36 cellular contexts compared by ENCODE assay signal in genomic region chr7:151884276-151885201, GRCh38. TPM values are rescaled to one million over a fixed set of nuclear protein-coding genes. Genes with fewer than 3 reads are reported as not detected.
A peak's percentile ranks its signal among the peaks of the same experiment; 100 is the strongest.
DNase-seq lines count a peak whose midpoint lies in the region; ATAC-seq, FAIRE-seq and TF ChIP-seq lines count a peak whose summit lies in the region.
"Had no signal": no experiment of that assay in that cellular context is flagged by ENCODE, and none has a peak within 500 bp of the region (broad histone marks: within the 10 kb centered on the region; RNA-seq: fewer than 3 reads in every experiment).

No MANE protein-coding gene starts in this region.

- H3K36me3 ChIP-seq in right lobe of liver = no peaks in the 10 kb centered on the region
- H3K36me3 ChIP-seq in HepG2 (replicated peaks in 1 of 2; ENCODE audit: control insufficient read depth in 1 of 2, insufficient read depth in 2 of 2, low read length in 2 of 2) = no peaks in the 10 kb centered on the region
- no peaks in the 10 kb centered on the region for H3K36me3 ChIP-seq in OCI-LY3 (replicated peaks; ENCODE audit: low read depth, low read length)
- H3K36me3 ChIP-seq in upper lobe of right lung = no peaks in the 10 kb centered on the region
- H3K36me3 ChIP-seq: ascending aorta, cardiac muscle cell, colonic mucosa, HAP-1, tibial artery had no signal

- WGBS in right lobe of liver (ENCODE audit: insufficient coverage, low coverage, low lambda C conversion rate, missing lambda C conversion rate) = 87% methylated on average over 7 of the region's 15 CpGs
- WGBS in HepG2 (ENCODE audit: low lambda C conversion rate) = 55% methylated on average over 14 of the region's 15 CpGs

- intact Hi-C loops in right lobe of liver (cut with DNase I) (no loop called here), HepG2 (cut with micrococcal nuclease; ENCODE audit: unreplicated experiment) (no loop called here), upper lobe of right lung (cut with DNase I) (no loop called here)

- POLR2A ChIA-PET in HepG2 (lab: Yijun Ruan, JAX) = no interaction called here

- CTCF ChIA-PET in HepG2 (lab: Yijun Ruan, JAX; ENCODE audit: low intra/inter-chr PET ratio, low total read pairs) = no interaction called here

- H3K9ac ChIP-seq in HepG2 (ENCODE audit: insufficient read depth, low read depth, low read length) = no peak overlapping the region
- H3K9ac ChIP-seq in OCI-LY3 (ENCODE audit: low read length) = no peak overlapping the region

- H3K27ac ChIP-seq in right lobe of liver = no peak overlapping the region
- H3K27ac ChIP-seq in HepG2 (ENCODE audit: extremely low read length, insufficient read depth, low read length) = no peak overlapping the region
- H3K27ac ChIP-seq in OCI-LY3 (ENCODE audit: low read length) = no peak overlapping the region
- H3K27ac ChIP-seq in upper lobe of right lung = no peak overlapping the region
- H3K27ac ChIP-seq: ascending aorta, cardiac muscle cell, colonic mucosa, SK-N-MC, tibial artery had no signal

- in situ Hi-C loops in HepG2 (cut with HindIII; ENCODE audit: extremely low pct_ligation_motif_present, low pct_unique_long_range_greater_than_20kb) = no loop called here

- TF ChIP-seq CTCF in right lobe of liver (IDR thresholded peaks at IDR 0.05) = no peak
- no peak for TF ChIP-seq CTCF in HepG2 (CRISPR knock-in tag; IDR thresholded peaks at IDR 0.05)
- TF ChIP-seq CTCF in OCI-LY3 (IDR thresholded peaks at IDR 0.05; ENCODE audit: low read depth, low read length) = no peak
- TF ChIP-seq CTCF in upper lobe of right lung (IDR thresholded peaks at IDR 0.05) = no peak

- H3K4me2 ChIP-seq in HepG2 (ENCODE audit: low read depth, low read length) (no peak overlapping the region), OCI-LY3 (ENCODE audit: low read length) (peak overlapping the region; percentile 58)

- DNase-seq in right lobe of liver (no peak), HepG2 (ENCODE audit: low spot score) (no peak), upper lobe of right lung (peak; percentile 3), 8988T (no peak), NCI-H2171 treated with DMSO at 0.1 percent for 48 hours (lab: John Stamatoyannopoulos, UW) (no peak)
- DNase-seq: activated CD4-positive, alpha-beta memory T cell treated with anti-CD3 and anti-CD28 coated beads, Interleukin-2, amount 10 ng/mL, durations not matched to agents 7 days and 5 days; activated CD4-positive, CD25-positive, alpha-beta regulatory T cell treated with anti-CD3 and anti-CD28 coated beads, Interleukin-2, amount 50 U/mL, for 72 hours; activated CD8-positive, alpha-beta memory T cell treated with anti-CD3 and anti-CD28 coated beads, Interleukin-2, amount 50 U/mL, for 48 hours; CD8-positive, alpha-beta T cell; colonic mucosa; DMS 273 treated with DMSO at 0.1 percent for 48 hours; effector memory CD8-positive, alpha-beta T cell; erythroblast; KBM-7; MM.1S; natural killer cell; NCI-H1417 treated with DMSO at 0.1 percent for 48 hours; NCI-H2081; NCI-H345; NCI-H774; occipital lobe; RPMI8226; small intestine; stimulated activated naive CD8-positive, alpha-beta T cell treated with anti-CD3 and anti-CD28 coated beads, Interleukin-15, amount 100 ng/mL, for 72 hours had no signal

- H3K79me2 ChIP-seq in HepG2 (ENCODE audit: insufficient read depth, low read length) = no peaks in the 10 kb centered on the region
- no peaks in the 10 kb centered on the region for H3K79me2 ChIP-seq in OCI-LY3 (ENCODE audit: low read length)

- H4K20me1 ChIP-seq in HepG2 (ENCODE audit: insufficient read depth, low read length) (no peaks in the 10 kb centered on the region), OCI-LY3 (ENCODE audit: insufficient read depth, low read length) (no peaks in the 10 kb centered on the region)

- no peak overlapping the region for H2AFZ ChIP-seq in HepG2 (ENCODE audit: low read length)
- H2AFZ ChIP-seq in OCI-LY3 (ENCODE audit: low read depth, low read length) = no peak overlapping the region

- TF ChIP-seq POLR2A in right lobe of liver (IDR thresholded peaks at IDR 0.05) = no peak
- no peak for TF ChIP-seq POLR2A in HepG2 (IDR thresholded peaks at IDR 0.05; ENCODE audit: insufficient read depth in 1 of 2, low read depth in 2 of 2, low read length in 2 of 2)

- H3K4me1 ChIP-seq in right lobe of liver (peaks cover 0 to 7% (median 0%) of the 10 kb centered on the region in 4 donors), HepG2 (ENCODE audit: insufficient read depth, low read length) (no peaks in the 10 kb centered on the region), OCI-LY3 (ENCODE audit: low read length) (peaks cover 14% of the 10 kb centered on the region), upper lobe of right lung (no peaks in the 10 kb centered on the region)
- H3K4me1 ChIP-seq: ascending aorta, colonic mucosa, HAP-1, tibial artery had no signal

- no peak overlapping the region for H3K4me3 ChIP-seq in right lobe of liver
- no peak overlapping the region for H3K4me3 ChIP-seq in HepG2 (replicated peaks in 1 of 3; ENCODE audit: insufficient read depth in 1 of 3, low read depth in 2 of 3, low read length in 3 of 3)
- no peak overlapping the region; the same call in 1 of the 2 replicates for H3K4me3 ChIP-seq in OCI-LY3 (ENCODE audit: low read length)
- H3K4me3 ChIP-seq in upper lobe of right lung = no peak overlapping the region
- H3K4me3 ChIP-seq: ascending aorta, cardiac muscle cell, colonic mucosa, HAP-1, SK-N-MC, tibial artery had no signal

- BruUV-seq in HepG2 (replicated peaks; lab: Mats Ljungman, UMichigan) = no TSS peak

- H3K9me3 ChIP-seq in right lobe of liver (no peaks in the 10 kb centered on the region), HepG2 (ENCODE audit: low read length) (no peaks in the 10 kb centered on the region), OCI-LY3 (ENCODE audit: insufficient read depth, low read length) (no peaks in the 10 kb centered on the region), upper lobe of right lung (no peaks in the 10 kb centered on the region)
- H3K9me3 ChIP-seq: ascending aorta, colonic mucosa, HAP-1, tibial artery had no signal

- ATAC-seq in right lobe of liver (peak in 3 of 4 donors; percentile 23 to 66 (median 24)), HepG2 (no peak), HG02798 (IDR thresholded peaks at IDR 0.05; ENCODE audit: poor library complexity, unreplicated experiment) (peak; percentile 75), upper lobe of right lung (no peak), GM21717 (IDR thresholded peaks at IDR 0.05; ENCODE audit: unreplicated experiment) (no peak)
- ATAC-seq: activated naive CD4-positive, alpha-beta T cell treated with anti-CD3 and anti-CD28 coated beads, Interleukin-2, amount 50 U/mL, for 72 hours; activated T-helper 17 cell treated with anti-CD3 and anti-CD28 coated beads, Interleukin-2, amount 50 U/mL, for 72 hours; CD8-positive, alpha-beta T cell; effector memory CD8-positive, alpha-beta T cell; natural killer cell; stimulated activated naive CD8-positive, alpha-beta T cell treated with anti-CD3 and anti-CD28 coated beads, Interleukin-15, amount 100 ng/mL, for 72 hours had no signal

- FAIRE-seq in HepG2 (lab: Jason Lieb, UNC) = no peak
- FAIRE-seq: HTR-8/SVneo, keratinocyte, small intestine had no signal

- TF ChIP-seq RAD21 in HepG2 (CRISPR knock-in tag; IDR thresholded peaks at IDR 0.05) = no peak

- TF ChIP-seq EP300 in HepG2 (IDR thresholded peaks at IDR 0.05; ENCODE audit: low read depth in 2 of 2, low read length in 2 of 2) (no peak), HepG2 (CRISPR knock-in tag; IDR thresholded peaks at IDR 0.05; ENCODE audit: borderline replicate concordance) (no peak)

- H3K27me3 ChIP-seq in right lobe of liver (no peaks in the 10 kb centered on the region), HepG2 (ENCODE audit: control insufficient read depth in 1 of 2, insufficient read depth in 2 of 2, low read length in 2 of 2) (peaks cover 0 to 17% of the 10 kb centered on the region in 2 experiments; a peak in 3 of 5 replicates), OCI-LY3 (ENCODE audit: low read depth, low read length) (peaks cover 33% of the 10 kb centered on the region), upper lobe of right lung (no peaks in the 10 kb centered on the region)
- H3K27me3 ChIP-seq: ascending aorta, colonic mucosa had no signal

TF ChIP-seq in HepG2, 621 proteins besides CTCF, POLR2A, EP300 and RAD21 (continues in another document):
- no peak for TF ChIP-seq SMAD1 (CRISPR knock-in tag; IDR thresholded peaks at IDR 0.05; ENCODE audit: borderline replicate concordance, low read depth)

RNA-seq across cellular contexts. Expression of gene PRKAG2, which starts 7.6 kb away (rescaled TPM):
- 10 to 100 TPM; 20.6 to 63.6 (median 29.5) TPM for total RNA-seq in right lobe of liver
- 1.1 and 1.3 TPM in 2 replicates for total RNA-seq in HepG2 (2016; rRNA removed; fragmentation: Illumina TruSeq; extraction: Trizol)
- total RNA-seq in HepG2 (2016; cell fraction: cytosol; rRNA removed; fragmentation: Illumina TruSeq; extraction: Trizol; ENCODE audit: low read depth) = 1.3 and 1.8 TPM in 2 replicates
- total RNA-seq in HepG2 (2016; cell fraction: insoluble cytoplasmic fraction; rRNA removed; fragmentation: Illumina TruSeq; extraction: Trizol) = 1.2 and 1.3 TPM in 2 replicates
- 2.2 and 2.3 TPM in 2 replicates for total RNA-seq in HepG2 (2016; cell fraction: membrane; rRNA removed; fragmentation: Illumina TruSeq; extraction: Trizol)
- total RNA-seq in HepG2 (2016; cell fraction: nucleus; rRNA removed; fragmentation: Illumina TruSeq; extraction: Trizol) = 0.78 TPM in 2 replicates
- polyA plus RNA-seq in HepG2 (2011; rRNA removed) = 0.85 and 0.90 TPM in 2 replicates
- polyA plus RNA-seq in HepG2 (2011; cell fraction: cytosol; rRNA removed) = 0.47 and 0.62 TPM in 2 replicates
- polyA plus RNA-seq in HepG2 (2011; cell fraction: nucleus; rRNA removed) = 0.83 and 1.2 TPM in 2 replicates
- 0.30 and 0.45 TPM in 2 replicates for polyA plus RNA-seq in HepG2 (2012)
- 2.1 and 2.9 TPM in 2 replicates for polyA plus RNA-seq in HepG2 (2016; cell fraction: cytosol; fragmentation: Illumina TruSeq; extraction: Trizol; ENCODE audit: low read depth)
- polyA plus RNA-seq in HepG2 (2016; cell fraction: insoluble cytoplasmic fraction; fragmentation: Illumina TruSeq; extraction: Trizol; ENCODE audit: low read depth) = 1.7 and 2.3 TPM in 2 replicates
- polyA plus RNA-seq in HepG2 (2016; cell fraction: membrane; fragmentation: Illumina TruSeq; extraction: Trizol; ENCODE audit: low read depth) = 3.3 and 3.5 TPM in 2 replicates
- 2.0 and 3.4 TPM in 2 replicates for polyA plus RNA-seq in HepG2 (2016; cell fraction: nucleus; fragmentation: Illumina TruSeq; extraction: Trizol; ENCODE audit: insufficient read depth, low read depth)
- polyA minus RNA-seq in HepG2 (2011; rRNA and poly(A)+ RNA removed; ENCODE audit: low replicate concordance) = 0.20 and 0.87 TPM in 2 replicates
- not detected in 2 replicates for polyA minus RNA-seq in HepG2 (2011; cell fraction: cytosol; rRNA and poly(A)+ RNA removed)
- polyA minus RNA-seq in HepG2 (2011; cell fraction: nucleus; rRNA and poly(A)+ RNA removed) = 0.75 and 0.77 TPM in 2 replicates
- total RNA-seq in upper lobe of right lung = 35.6 TPM

Comparison
In these comparisons a context has a peak if more than half of its experiments do, and no peak if none do; other contexts are left out.
1. ATAC-seq: peak in right lobe of liver (3 of 4) and HG02798 (single experiment); none in HepG2 (single experiment), upper lobe of right lung (single experiment) and GM21717 (single experiment).
2. RNA of gene PRKAG2, which starts 7.6 kb away (total RNA-seq): 35.6 TPM in upper lobe of right lung (single experiment) and 20.6 to 63.6 TPM in right lobe of liver; 0.78 to 2.3 TPM in HepG2; every median in the first group is over 4 times any median in the second.